1 cellular context compared by ENCODE assay signal in genomic region chr15:83657549-83657948, GRCh38.
TF ChIP-seq lines count a peak whose summit lies in the region.

No MANE protein-coding gene starts in this region.

TF ChIP-seq in HepG2, 621 proteins besides CTCF, POLR2A, EP300 and RAD21:
- TF ChIP-seq IKZF4 (CRISPR knock-in tag; IDR thresholded peaks at IDR 0.05; ENCODE audit: borderline replicate concordance, low read depth, not compliant biosample characterization) (no peak), MAF1 (CRISPR knock-in tag; IDR thresholded peaks at IDR 0.05; ENCODE audit: borderline replicate concordance) (no peak), SRSF9 (IDR thresholded peaks at IDR 0.05; ENCODE audit: borderline replicate concordance, insufficient read depth, low read depth, low read length, poor library complexity, severe bottlenecking) (no peak), ZFX (CRISPR knock-in tag; IDR thresholded peaks at IDR 0.05; ENCODE audit: low read depth) (0 out of 2 replicates have a peak, but pooled peaks have one; percentile 14)
TF ChIP-seq in HepG2: peak in this region for 1.
